Comparison of ENCODE assay signal across 12 cellular contexts in the genomic region with DNA sequence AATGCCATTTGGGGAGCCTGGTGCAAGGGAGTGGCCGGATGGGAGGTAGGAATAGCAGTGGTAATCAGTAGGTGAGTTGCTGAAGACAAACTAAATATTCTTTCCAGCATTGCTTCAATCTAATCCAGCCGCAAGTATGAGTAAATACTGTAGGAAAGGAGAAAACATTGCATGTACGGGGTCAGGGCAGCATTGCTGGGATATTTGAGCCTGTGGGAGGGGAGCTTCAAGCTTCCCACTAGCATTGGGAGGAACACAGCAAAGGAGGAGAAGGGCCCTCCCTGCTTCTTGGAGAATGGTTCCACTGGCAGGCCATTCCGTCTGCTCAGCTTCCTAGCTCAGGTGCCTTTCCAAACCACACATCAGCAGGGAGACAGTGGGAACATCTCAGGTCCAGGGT. TPM values are rescaled to one million over a fixed set of nuclear protein-coding genes. Genes with fewer than 3 reads are reported as not detected.
DNase-seq lines count a peak whose midpoint lies in the region; ATAC-seq and TF ChIP-seq lines count a peak whose summit lies in the region.
"Had no signal": no experiment of that assay in that cellular context is flagged by ENCODE, and none has a peak within 500 bp of the region (broad histone marks: within the 10 kb centered on the region; RNA-seq: fewer than 3 reads in every experiment).

No MANE protein-coding gene starts in this region.

- TF ChIP-seq EP300 in SK-N-SH (IDR thresholded peaks at IDR 0.05; ENCODE audit: borderline replicate concordance in 1 of 2, low read depth in 1 of 2, low read length in 1 of 2) (no peak), suprapubic skin (IDR thresholded peaks at IDR 0.05) (no peak)

- no peak overlapping the region for H2AFZ ChIP-seq in SK-N-SH (ENCODE audit: low read depth)

- H4K20me1 ChIP-seq in SK-N-SH (ENCODE audit: insufficient read depth), result peaks cover 33% of the 10 kb centered on the region

- H3K4me2 ChIP-seq in SK-N-SH, result peak overlapping the region; percentile 64

- 79% methylated on average over 4 of the region's 4 CpGs for WGBS in SK-N-SH (ENCODE audit: low lambda C conversion rate)
- 83% methylated on average over 4 of the region's 4 CpGs for WGBS in suprapubic skin

- TF ChIP-seq RAD21 in SK-N-SH (IDR thresholded peaks at IDR 0.05; ENCODE audit: low read length), result no peak

- H3K9ac ChIP-seq in SK-N-SH, result 0 out of 2 replicates have a peak overlapping the region, but pooled peaks have one; percentile 54

- H3K36me3 ChIP-seq in SK-N-SH (replicated peaks in 1 of 2; ENCODE audit: control insufficient read depth in 1 of 2, insufficient read depth in 2 of 2, low read length in 1 of 2), result peaks cover 17 to 25% of the 10 kb centered on the region in 2 experiments
- H3K36me3 ChIP-seq in left lung, result peaks cover 0 to 30% of the 10 kb centered on the region in 2 donors
- H3K36me3 ChIP-seq in suprapubic skin, result no peaks in the 10 kb centered on the region

- H3K27me3 ChIP-seq in SK-N-SH (ENCODE audit: insufficient read depth), result no peaks in the 10 kb centered on the region
- H3K27me3 ChIP-seq in left lung, result no peaks in the 10 kb centered on the region
- no peaks in the 10 kb centered on the region for H3K27me3 ChIP-seq in suprapubic skin

- POLR2A ChIA-PET in SK-N-SH (lab: Yijun Ruan, JAX), result interaction anchor here (1.4 kb wide), 1 partner anchor 15 kb away, joined by 3 read pairs; a partner anchor contains a TSS

- no peak for TF ChIP-seq CTCF in SK-N-SH (IDR thresholded peaks at IDR 0.05)
- TF ChIP-seq CTCF in left lung (IDR thresholded peaks at IDR 0.05), result no peak
- no peak for TF ChIP-seq CTCF in suprapubic skin (IDR thresholded peaks at IDR 0.05)

- peaks cover 98% of the 10 kb centered on the region for H3K79me2 ChIP-seq in SK-N-SH (ENCODE audit: insufficient read depth)

- intact Hi-C loops in left lung (cut with DNase I), result no loop called here

- CTCF ChIA-PET in SK-N-SH (lab: Yijun Ruan, JAX), result interaction anchor here (0.9 to 5.7 kb wide), 3 partner anchors 11 to 29 kb away, joined by 3 to 45 read pairs (median 5); no protein-coding TSS in a partner anchor

- H3K9me2 ChIP-seq in SK-N-SH, result no peaks in the 10 kb centered on the region

- no peak for TF ChIP-seq POLR2A in suprapubic skin (IDR thresholded peaks at IDR 0.05)

- H3K27ac ChIP-seq in SK-N-SH (ENCODE audit: low read depth in 2 of 2, low read length in 1 of 2) (peak overlapping the region; percentile 74 to 87; a peak in 3 of 4 replicates), left lung (peak overlapping the region; percentile 26 to 70), suprapubic skin (peak overlapping the region; percentile 58)
- H3K27ac ChIP-seq: 22Rv1 had no signal

- H3F3A ChIP-seq in SK-N-SH (replicated peaks; ENCODE audit: insufficient read depth), result peaks cover 50% of the 10 kb centered on the region

- H3K4me3 ChIP-seq in SK-N-SH (ENCODE audit: low read depth in 2 of 2, low read length in 1 of 2) (no peak overlapping the region), left lung (no peak overlapping the region), suprapubic skin (no peak overlapping the region)

- H3K4me1 ChIP-seq in SK-N-SH (ENCODE audit: control insufficient read depth in 1 of 2, insufficient read depth in 2 of 2, low read depth in 1 of 2, low read length in 1 of 2) (peaks cover 47 to 51% of the 10 kb centered on the region in 2 experiments), left lung (peaks cover 45 to 84% of the 10 kb centered on the region in 2 donors), suprapubic skin (peaks cover 42% of the 10 kb centered on the region)

- ATAC-seq in SK-N-SH treated with all-trans-retinoic acid at 6 μM for 48 hours (no peak), left lung (no peak), HG02970 (IDR thresholded peaks at IDR 0.05; ENCODE audit: low FRiP score, unreplicated experiment) (no peak)

- DNase-seq in SK-N-SH (no peak), astrocyte of the hippocampus (ENCODE audit: low read depth, low spot score) (peak; percentile 79), left lung (no peak), suprapubic skin (ENCODE audit: low spot score in 2 of 2) (no peak), NCI-H1417 treated with DMSO at 0.1 percent for 48 hours (lab: John Stamatoyannopoulos, UW) (no peak)
- no peak for DNase-seq in activated CD4-positive, CD25-positive, alpha-beta regulatory T cell treated with anti-CD3 and anti-CD28 coated beads, Interleukin-2, amount 50 U/mL, for 72 hours
- DNase-seq: activated naive CD4-positive, alpha-beta T cell treated with anti-CD3 and anti-CD28 coated beads, Interleukin-2, amount 10 ng/mL, durations not matched to agents 7 days and 5 days; NCI-H510A treated with DMSO at 0.1 percent for 48 hours; T1000 had no signal

- no peaks in the 10 kb centered on the region for H3K9me3 ChIP-seq in SK-N-SH
- H3K9me3 ChIP-seq in left lung, result no peaks in the 10 kb centered on the region
- H3K9me3 ChIP-seq in suprapubic skin, result no peaks in the 10 kb centered on the region

TF ChIP-seq in SK-N-SH, 30 proteins besides CTCF, POLR2A, EP300 and RAD21:
- TF ChIP-seq POLR2AphosphoS5 (IDR thresholded peaks at IDR 0.05; ENCODE audit: low read depth, low read length), result no peak
- TF ChIP-seq, protein P1, sequence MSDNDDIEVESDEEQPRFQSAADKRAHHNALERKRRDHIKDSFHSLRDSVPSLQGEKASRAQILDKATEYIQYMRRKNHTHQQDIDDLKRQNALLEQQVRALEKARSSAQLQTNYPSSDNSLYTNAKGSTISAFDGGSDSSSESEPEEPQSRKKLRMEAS (IDR thresholded peaks at IDR 0.05; ENCODE audit: low read depth), result no peak

TF ChIP-seq in SK-N-SH treated with all-trans-retinoic acid at 6 μM for 48 hours, 23 proteins besides CTCF, POLR2A, EP300 and RAD21:
- TF ChIP-seq, protein P2, sequence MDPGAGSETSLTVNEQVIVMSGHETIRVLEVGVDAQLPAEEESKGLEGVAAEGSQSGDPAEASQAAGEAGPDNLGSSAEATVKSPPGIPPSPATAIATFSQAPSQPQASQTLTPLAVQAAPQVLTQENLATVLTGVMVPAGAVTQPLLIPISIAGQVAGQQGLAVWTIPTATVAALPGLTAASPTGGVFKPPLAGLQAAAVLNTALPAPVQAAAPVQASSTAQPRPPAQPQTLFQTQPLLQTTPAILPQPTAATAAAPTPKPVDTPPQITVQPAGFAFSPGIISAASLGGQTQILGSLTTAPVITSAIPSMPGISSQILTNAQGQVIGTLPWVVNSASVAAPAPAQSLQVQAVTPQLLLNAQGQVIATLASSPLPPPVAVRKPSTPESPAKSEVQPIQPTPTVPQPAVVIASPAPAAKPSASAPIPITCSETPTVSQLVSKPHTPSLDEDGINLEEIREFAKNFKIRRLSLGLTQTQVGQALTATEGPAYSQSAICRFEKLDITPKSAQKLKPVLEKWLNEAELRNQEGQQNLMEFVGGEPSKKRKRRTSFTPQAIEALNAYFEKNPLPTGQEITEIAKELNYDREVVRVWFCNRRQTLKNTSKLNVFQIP (CRISPR knock-in tag; IDR thresholded peaks at IDR 0.05; ENCODE audit: borderline replicate concordance, low read depth), result no peak
- TF ChIP-seq, protein P3, sequence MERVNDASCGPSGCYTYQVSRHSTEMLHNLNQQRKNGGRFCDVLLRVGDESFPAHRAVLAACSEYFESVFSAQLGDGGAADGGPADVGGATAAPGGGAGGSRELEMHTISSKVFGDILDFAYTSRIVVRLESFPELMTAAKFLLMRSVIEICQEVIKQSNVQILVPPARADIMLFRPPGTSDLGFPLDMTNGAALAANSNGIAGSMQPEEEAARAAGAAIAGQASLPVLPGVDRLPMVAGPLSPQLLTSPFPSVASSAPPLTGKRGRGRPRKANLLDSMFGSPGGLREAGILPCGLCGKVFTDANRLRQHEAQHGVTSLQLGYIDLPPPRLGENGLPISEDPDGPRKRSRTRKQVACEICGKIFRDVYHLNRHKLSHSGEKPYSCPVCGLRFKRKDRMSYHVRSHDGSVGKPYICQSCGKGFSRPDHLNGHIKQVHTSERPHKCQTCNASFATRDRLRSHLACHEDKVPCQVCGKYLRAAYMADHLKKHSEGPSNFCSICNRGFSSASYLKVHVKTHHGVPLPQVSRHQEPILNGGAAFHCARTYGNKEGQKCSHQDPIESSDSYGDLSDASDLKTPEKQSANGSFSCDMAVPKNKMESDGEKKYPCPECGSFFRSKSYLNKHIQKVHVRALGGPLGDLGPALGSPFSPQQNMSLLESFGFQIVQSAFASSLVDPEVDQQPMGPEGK (CRISPR knock-in tag; IDR thresholded peaks at IDR 0.05; ENCODE audit: borderline replicate concordance), result no peak
- TF ChIP-seq ZFP30 (CRISPR knock-in tag; IDR thresholded peaks at IDR 0.05) (no peak), GLIS3 (CRISPR knock-in tag; IDR thresholded peaks at IDR 0.05) (no peak)
- TF ChIP-seq, protein P4, sequence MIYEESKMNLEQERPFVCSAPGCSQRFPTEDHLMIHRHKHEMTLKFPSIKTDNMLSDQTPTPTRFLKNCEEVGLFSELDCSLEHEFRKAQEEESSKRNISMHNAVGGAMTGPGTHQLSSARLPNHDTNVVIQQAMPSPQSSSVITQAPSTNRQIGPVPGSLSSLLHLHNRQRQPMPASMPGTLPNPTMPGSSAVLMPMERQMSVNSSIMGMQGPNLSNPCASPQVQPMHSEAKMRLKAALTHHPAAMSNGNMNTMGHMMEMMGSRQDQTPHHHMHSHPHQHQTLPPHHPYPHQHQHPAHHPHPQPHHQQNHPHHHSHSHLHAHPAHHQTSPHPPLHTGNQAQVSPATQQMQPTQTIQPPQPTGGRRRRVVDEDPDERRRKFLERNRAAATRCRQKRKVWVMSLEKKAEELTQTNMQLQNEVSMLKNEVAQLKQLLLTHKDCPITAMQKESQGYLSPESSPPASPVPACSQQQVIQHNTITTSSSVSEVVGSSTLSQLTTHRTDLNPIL (CRISPR knock-in tag; IDR thresholded peaks at IDR 0.05; ENCODE audit: low read depth), result no peak
TF ChIP-seq in SK-N-SH treated with all-trans-retinoic acid at 6 μM for 48 hours: peak in this region for 0.

RNA-seq across cellular contexts. Expression of a gene that starts 15.2 kb away (rescaled TPM):
- polyA plus RNA-seq in SK-N-SH (2012; rRNA removed), result 208 and 209 TPM in 2 replicates
- 177 and 181 TPM in 2 replicates for polyA plus RNA-seq in SK-N-SH (2012; cell fraction: cytosol; rRNA removed)
- 432 and 454 TPM in 2 replicates for polyA plus RNA-seq in SK-N-SH (2012; cell fraction: nucleus; rRNA removed)
- 100 to 1,000 TPM; 350 to 434 TPM for total RNA-seq in left lung
- 10 to 100 TPM; 33.6 to 87.6 (median 44.0) TPM for total RNA-seq in suprapubic skin
